9 cellular contexts compared by ENCODE assay signal in genomic region chr12:1593232-1594044, GRCh38. TPM values are rescaled to one million over a fixed set of nuclear protein-coding genes. Genes with fewer than 3 reads are reported as not detected.
DNase-seq lines count a peak whose midpoint lies in the region; ATAC-seq and TF ChIP-seq lines count a peak whose summit lies in the region.
"Had no signal": no experiment of that assay in that cellular context is flagged by ENCODE, and none has a peak within 500 bp of the region (broad histone marks: within the 10 kb centered on the region; RNA-seq: fewer than 3 reads in every experiment).

No MANE protein-coding gene starts in this region.

- DNase-seq in D341Med (ENCODE audit: low spot score) = peak; percentile 59
- no peak for DNase-seq in IMR-90
- DNase-seq in caudate nucleus (lab: John Stamatoyannopoulos, UW) = peak in 33 of 61 donors; percentile 16 to 75 (median 54)
- peak; percentile 73 for DNase-seq in left lobe of liver (ENCODE audit: low spot score)
- DNase-seq in stimulated activated CD4-positive, alpha-beta T cell treated with anti-CD3 and anti-CD28 coated beads, Interleukin-4, amount 100 ng/mL, for 4 hours = peak; percentile 39 to 44
- no peak for DNase-seq in NCI-H1436 (lab: John Stamatoyannopoulos, UW)

- H2BK5ac ChIP-seq in IMR-90 (ENCODE audit: low read depth, low read length, poor library complexity, severe bottlenecking) = peak overlapping the region; percentile 78

- TF ChIP-seq POLR2A in IMR-90 (IDR thresholded peaks at IDR 0.05; ENCODE audit: low read depth, low read length) = no peak

- in situ Hi-C loops in IMR-90 (cut with MboI; ENCODE audit: low sequenced_read_pairs) = loop anchor here (25.0 kb wide), 1 partner anchor 681 kb away; no protein-coding TSS in a partner anchor

- TF ChIP-seq RAD21 in IMR-90 (IDR thresholded peaks at IDR 0.05; ENCODE audit: low read length) = no peak

- H2BK120ac ChIP-seq in IMR-90 (ENCODE audit: low read depth, low read length) = peak overlapping the region; percentile 17; the same call in 1 of the 2 replicates

- TF ChIP-seq CTCF in IMR-90 (conservative IDR thresholded peaks at IDR 0.05; ENCODE audit: low read depth, low read length) = no peak
- TF ChIP-seq CTCF in VCaP (conservative IDR thresholded peaks at IDR 0.05) = no peak

- peak overlapping the region; percentile 80 for H3K4me2 ChIP-seq in IMR-90 (ENCODE audit: low read depth, low read length)

- peak overlapping the region; percentile 90 for H3K4me3 ChIP-seq in IMR-90 (ENCODE audit: insufficient read depth, low read depth, low read length)

- H3K9me3 ChIP-seq in IMR-90 (ENCODE audit: control insufficient read depth, insufficient read depth, low read length) = no peaks in the 10 kb centered on the region

- no peak overlapping the region for H2BK20ac ChIP-seq in IMR-90 (ENCODE audit: low read depth, low read length)

- peak overlapping the region; percentile 54 for H2AK5ac ChIP-seq in IMR-90 (ENCODE audit: low read depth, low read length)

- intact Hi-C loops in IMR-90 (cut with micrococcal nuclease) = no loop called here

- H3K23ac ChIP-seq in IMR-90 (ENCODE audit: low read depth, low read length) = peak overlapping the region; percentile 77; the same call in 1 of the 2 replicates

- H2AFZ ChIP-seq in IMR-90 (replicated peaks; ENCODE audit: low read length, poor library complexity) = peak overlapping the region; percentile 84

- H3K27me3 ChIP-seq in IMR-90 (ENCODE audit: control insufficient read depth, insufficient read depth, low read length) = no peaks in the 10 kb centered on the region

- H3K9me1 ChIP-seq in IMR-90 (ENCODE audit: insufficient read depth, low read length) = peaks cover 18% of the 10 kb centered on the region

- dilution Hi-C loops in IMR-90 (cut with HindIII; ENCODE audit: low sequenced_read_pairs, unreplicated experiment) = no loop called here

- peaks cover 23% of the 10 kb centered on the region for H3K4me1 ChIP-seq in IMR-90 (ENCODE audit: control insufficient read depth, insufficient read depth, low read length)

- CTCF ChIA-PET in IMR-90 (lab: Yijun Ruan, JAX) = interaction anchor here (1.5 kb wide), 1 partner anchor 475 kb away, joined by 4 read pairs; no protein-coding TSS in a partner anchor

- peaks cover 59% of the 10 kb centered on the region for H4K20me1 ChIP-seq in IMR-90 (ENCODE audit: insufficient read depth, low read length)

- peak overlapping the region; percentile 63 for H3K4ac ChIP-seq in IMR-90 (ENCODE audit: low read depth, low read length)

- H3K56ac ChIP-seq in IMR-90 (ENCODE audit: extremely low read depth, insufficient read depth, low read length) = peak overlapping the region; percentile 17; the same call in 1 of the 2 replicates

- no peak overlapping the region for H3K18ac ChIP-seq in IMR-90 (ENCODE audit: low read depth, low read length)

- H3K9ac ChIP-seq in IMR-90 (ENCODE audit: low read depth, low read length) = peak overlapping the region; percentile 59

- WGBS in IMR-90 (ENCODE audit: extremely low coverage in 2 of 2, insufficient read length in 1 of 2), 2 experiments = 3% methylated on average over 23 of the region's 55 CpGs; no CpG with 5 or more reads in 1 of the 2 experiments

- H3K27ac ChIP-seq in IMR-90 (ENCODE audit: insufficient read depth, low read length) = peak overlapping the region; percentile 42
- H3K27ac ChIP-seq in VCaP = peak overlapping the region; percentile 99
- H3K27ac ChIP-seq in caudate nucleus (ENCODE audit: low read depth, low read length) = peak overlapping the region; percentile 93

- no peak overlapping the region for H2BK15ac ChIP-seq in IMR-90 (ENCODE audit: low read depth, low read length)

- no peaks in the 10 kb centered on the region for H3K36me3 ChIP-seq in IMR-90 (ENCODE audit: control insufficient read depth, insufficient read depth, low read length)

- no peak overlapping the region; the same call in 1 of the 2 replicates for H4K5ac ChIP-seq in IMR-90 (ENCODE audit: low read depth, low read length)

- POLR2A ChIA-PET in IMR-90 (lab: Charles Lee; ENCODE audit: unreplicated experiment) = no interaction called here

- peak overlapping the region; percentile 91 for H2AK9ac ChIP-seq in IMR-90 (replicated peaks; ENCODE audit: low read depth, low read length, poor library complexity)

- peak overlapping the region; percentile 5; the same call in 1 of the 2 replicates for H4K91ac ChIP-seq in IMR-90 (ENCODE audit: insufficient read depth, low read depth, low read length)

- peak overlapping the region; percentile 78; the same call in 1 of the 2 replicates for H3K14ac ChIP-seq in IMR-90 (replicated peaks; ENCODE audit: low read depth, low read length)

- peaks cover 37 to 74% of the 10 kb centered on the region in 2 experiments for H3K79me1 ChIP-seq in IMR-90 (ENCODE audit: low read depth in 1 of 2, low read length in 2 of 2)

- ATAC-seq in GM21529 (IDR thresholded peaks at IDR 0.05; ENCODE audit: unreplicated experiment) (peak; percentile 28), IMR-90 (ENCODE audit: low read depth) (peak; percentile 2), left lobe of liver (peak; percentile 57)

- no TSS peak for BruUV-seq in IMR-90 (replicated peaks; lab: Mats Ljungman, UMichigan)

- peak overlapping the region in 1 of 2 experiments; percentile 32; a peak in 1 of 4 replicates for H4K8ac ChIP-seq in IMR-90 (ENCODE audit: low read depth in 2 of 2, low read length in 2 of 2)

TF ChIP-seq in IMR-90, 13 proteins besides CTCF, POLR2A, EP300 and RAD21:
- TF ChIP-seq SMC3 (IDR thresholded peaks at IDR 0.05; ENCODE audit: low read depth, low read length) = no peak
- TF ChIP-seq NFE2L2 (IDR thresholded peaks at IDR 0.05; ENCODE audit: low read depth, low read length) = no peak
- no peak for TF ChIP-seq BHLHE40 (IDR thresholded peaks at IDR 0.05; ENCODE audit: low read depth, low read length)
- TF ChIP-seq MAZ (IDR thresholded peaks at IDR 0.05; ENCODE audit: borderline replicate concordance, low read depth, low read length) = no peak
- TF ChIP-seq CEBPB (IDR thresholded peaks at IDR 0.05; ENCODE audit: low read depth, low read length) = no peak
- TF ChIP-seq USF2 (IDR thresholded peaks at IDR 0.05; ENCODE audit: low read depth, low read length) = no peak
- no peak for TF ChIP-seq CHD1 (IDR thresholded peaks at IDR 0.05; ENCODE audit: low read depth, low read length)
- peak; percentile 28; the same call in 1 of the 2 replicates for TF ChIP-seq MXI1 (IDR thresholded peaks at IDR 0.05; ENCODE audit: borderline replicate concordance, low read depth, low read length)

RNA-seq across cellular contexts. Expression of gene FBXL14, which starts 0.9 kb away (rescaled TPM):
- total RNA-seq in IMR-90 (2012; rRNA removed) (4.7 TPM in 2 replicates), left lobe of liver (7.3 TPM)
- 7.3 and 8.8 TPM in 2 replicates for polyA plus RNA-seq in IMR-90 (2012; rRNA removed)
- 2.2 and 9.6 TPM in 2 replicates for polyA plus RNA-seq in IMR-90 (2012; cell fraction: cytosol; rRNA removed)
- 2.8 and 5.8 TPM in 2 replicates for polyA plus RNA-seq in IMR-90 (2012; cell fraction: nucleus; rRNA removed; ENCODE audit: low replicate concordance)

RNA-seq across cellular contexts. Expression of gene WNT5B, which starts 35.6 kb away (rescaled TPM):
- total RNA-seq in IMR-90 (2012; rRNA removed) (96.1 and 102 TPM in 2 replicates), left lobe of liver (4.2 TPM)
- polyA plus RNA-seq in IMR-90 (2012; rRNA removed) = 83.7 and 98.8 TPM in 2 replicates
- polyA plus RNA-seq in IMR-90 (2012; cell fraction: cytosol; rRNA removed) = 77.8 and 101 TPM in 2 replicates
- 49.1 and 91.4 TPM in 2 replicates for polyA plus RNA-seq in IMR-90 (2012; cell fraction: nucleus; rRNA removed; ENCODE audit: low replicate concordance)
- total RNA-seq: activated CD8-positive, alpha-beta memory T cell treated with anti-CD3 and anti-CD28 coated beads for 36 hours had no signal

Comparison
In these comparisons a context has a peak if more than half of its experiments do, and no peak if none do; other contexts are left out.
1. DNase-seq: peak in D341Med (single experiment), caudate nucleus (33 of 61), left lobe of liver (single experiment) and stimulated activated CD4-positive, alpha-beta T cell treated with anti-CD3 and anti-CD28 coated beads, Interleukin-4, amount 100 ng/mL, for 4 hours (2 of 2); none in IMR-90 (single experiment) and NCI-H1436 (single experiment).
2. ATAC-seq: peak in every context shown above with its lines; median percentile 57 in left lobe of liver; 28 in GM21529; 2 in IMR-90.
3. H3K27ac ChIP-seq: peak in every context shown above with its lines; median percentile 99 in VCaP; 93 in caudate nucleus; 42 in IMR-90.
4. RNA of gene WNT5B, which starts 35.6 kb away (total RNA-seq): 96.1 to 102 TPM in IMR-90; 4.2 TPM in left lobe of liver (single experiment); every median in the first group is over 10 times any median in the second.